8 cellular contexts compared by ENCODE assay signal in genomic region chr5:139725073-139725830, GRCh38.
DNase-seq lines count a peak whose midpoint lies in the region; ATAC-seq, FAIRE-seq and TF ChIP-seq lines count a peak whose summit lies in the region.

No MANE protein-coding gene starts in this region.

- no peak overlapping the region for H3K27ac Mint-ChIP-seq in glutamatergic neuron (ENCODE audit: unreplicated experiment)

- H3K9me3 Mint-ChIP-seq in glutamatergic neuron (ENCODE audit: unreplicated experiment): no peaks in the 10 kb centered on the region

- ATAC-seq in pancreas (peak in 3 of 4 donors; percentile 43 to 82 (median 81)), HG03565 (IDR thresholded peaks at IDR 0.05; ENCODE audit: unreplicated experiment) (no peak), left colon (no peak)

- H3K27ac ChIP-seq in SJSA1 (peak overlapping the region; percentile 14), pancreas (no peak overlapping the region)

- H3K36me3 Mint-ChIP-seq in glutamatergic neuron (ENCODE audit: unreplicated experiment): no peaks in the 10 kb centered on the region

- H3K4me3 Mint-ChIP-seq in glutamatergic neuron (ENCODE audit: unreplicated experiment): no peak overlapping the region

- TF ChIP-seq CTCF in BJ (IDR thresholded peaks at IDR 0.05; ENCODE audit: insufficient read depth, low read depth, low read length) (no peak), glutamatergic neuron (IDR thresholded peaks at IDR 0.05; ENCODE audit: partially characterized antibody, unreplicated experiment) (no peak), pancreas (IDR thresholded peaks at IDR 0.05) (no peak)

- POLR2A ChIA-PET in BJ (lab: Charles Lee): no interaction called here

- no peak for FAIRE-seq in pancreas (lab: Jason Lieb, UNC)

- 81 to 86% methylated on average over 13 of the region's 13 CpGs for WGBS in pancreas, 2 donors

- no peak overlapping the region for H3K4me3 ChIP-seq in BJ (ENCODE audit: low read depth, low read length)
- no peak overlapping the region for H3K4me3 ChIP-seq in SJSA1
- H3K4me3 ChIP-seq in pancreas: no peak overlapping the region

- CTCF ChIA-PET in BJ (lab: Yijun Ruan, JAX): interaction anchor here (1.0 kb wide), 1 partner anchor 40 kb away, joined by 3 read pairs; no protein-coding TSS in a partner anchor

- intact Hi-C loops in pancreas (cut with DNase I): no loop called here
- intact Hi-C loops in left colon (cut with DNase I, micrococcal nuclease): no loop called here

- peaks cover 2% of the 10 kb centered on the region for H3K27me3 Mint-ChIP-seq in glutamatergic neuron (ENCODE audit: unreplicated experiment)

- DNase-seq in BJ (ENCODE audit: low read depth): peak; percentile 54
- DNase-seq in SJSA1 (ENCODE audit: low read depth in 1 of 2, low spot score in 2 of 2): peak; percentile 82 to 94
- DNase-seq in glutamatergic neuron: peak; percentile 24
- no peak for DNase-seq in pancreas
- DNase-seq in DMS 273 treated with DMSO at 0.1 percent for 48 hours (lab: John Stamatoyannopoulos, UW): no peak
- no peak for DNase-seq in stimulated activated CD4-positive, alpha-beta T cell treated with anti-CD3 and anti-CD28 coated beads, Interleukin-1b, Interleukin-23, amount 100 ng/mL, for 48 hours
- DNase-seq in left colon: no peak

- H3K4me1 Mint-ChIP-seq in glutamatergic neuron (ENCODE audit: low read depth, unreplicated experiment): no peaks in the 10 kb centered on the region

- H3K27me3 ChIP-seq in BJ (ENCODE audit: control insufficient read depth, insufficient read depth, low read length) (no peaks in the 10 kb centered on the region), SJSA1 (replicated peaks) (no peaks in the 10 kb centered on the region), pancreas (no peaks in the 10 kb centered on the region)

- H3K4me1 ChIP-seq in SJSA1 (replicated peaks) (peaks cover 31% of the 10 kb centered on the region), pancreas (no peaks in the 10 kb centered on the region)

- no peaks in the 10 kb centered on the region for H3K9me3 ChIP-seq in SJSA1 (replicated peaks)
- H3K9me3 ChIP-seq in pancreas: no peaks in the 10 kb centered on the region

- H3K36me3 ChIP-seq in BJ (ENCODE audit: control insufficient read depth, insufficient read depth, low read length): no peaks in the 10 kb centered on the region
- no peaks in the 10 kb centered on the region for H3K36me3 ChIP-seq in SJSA1
- no peaks in the 10 kb centered on the region for H3K36me3 ChIP-seq in pancreas

Comparison
In these comparisons a context has a peak if more than half of its experiments do, and no peak if none do; other contexts are left out.
1. DNase-seq: peak in BJ (single experiment), SJSA1 (2 of 2) and glutamatergic neuron (single experiment); none in pancreas (0 of 6), DMS 273 treated with DMSO at 0.1 percent for 48 hours (single experiment), stimulated activated CD4-positive, alpha-beta T cell treated with anti-CD3 and anti-CD28 coated beads, Interleukin-1b, Interleukin-23, amount 100 ng/mL, for 48 hours (single experiment) and left colon (0 of 2).
2. ATAC-seq: peak in pancreas (3 of 4); none in HG03565 (single experiment) and left colon (single experiment).